ENCODE assay signal across 1 cellular context in the genomic region with DNA sequence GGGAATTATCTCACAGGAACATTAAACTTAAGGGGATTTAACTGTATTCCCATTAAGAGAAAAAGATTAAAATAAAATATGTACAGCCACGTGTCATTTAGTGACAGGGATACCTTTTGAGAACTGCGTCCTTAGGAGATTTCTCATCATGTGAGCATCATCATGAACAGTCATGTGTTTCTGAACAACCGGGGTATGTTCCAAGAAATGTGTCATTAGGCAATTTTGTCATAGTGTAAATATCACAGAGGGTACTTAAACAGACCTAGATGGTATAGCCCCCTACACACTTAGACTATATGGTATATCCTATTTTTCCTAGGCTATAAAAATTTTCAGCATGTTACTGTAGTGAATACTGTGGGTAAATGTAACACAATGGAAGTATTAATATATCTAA.
TF ChIP-seq lines count a peak whose summit lies in the region.

No MANE protein-coding gene starts in this region.

TF ChIP-seq in HEK293, 187 proteins besides CTCF, POLR2A, EP300 and RAD21 (continued from another document):
- TF ChIP-seq, protein P1, sequence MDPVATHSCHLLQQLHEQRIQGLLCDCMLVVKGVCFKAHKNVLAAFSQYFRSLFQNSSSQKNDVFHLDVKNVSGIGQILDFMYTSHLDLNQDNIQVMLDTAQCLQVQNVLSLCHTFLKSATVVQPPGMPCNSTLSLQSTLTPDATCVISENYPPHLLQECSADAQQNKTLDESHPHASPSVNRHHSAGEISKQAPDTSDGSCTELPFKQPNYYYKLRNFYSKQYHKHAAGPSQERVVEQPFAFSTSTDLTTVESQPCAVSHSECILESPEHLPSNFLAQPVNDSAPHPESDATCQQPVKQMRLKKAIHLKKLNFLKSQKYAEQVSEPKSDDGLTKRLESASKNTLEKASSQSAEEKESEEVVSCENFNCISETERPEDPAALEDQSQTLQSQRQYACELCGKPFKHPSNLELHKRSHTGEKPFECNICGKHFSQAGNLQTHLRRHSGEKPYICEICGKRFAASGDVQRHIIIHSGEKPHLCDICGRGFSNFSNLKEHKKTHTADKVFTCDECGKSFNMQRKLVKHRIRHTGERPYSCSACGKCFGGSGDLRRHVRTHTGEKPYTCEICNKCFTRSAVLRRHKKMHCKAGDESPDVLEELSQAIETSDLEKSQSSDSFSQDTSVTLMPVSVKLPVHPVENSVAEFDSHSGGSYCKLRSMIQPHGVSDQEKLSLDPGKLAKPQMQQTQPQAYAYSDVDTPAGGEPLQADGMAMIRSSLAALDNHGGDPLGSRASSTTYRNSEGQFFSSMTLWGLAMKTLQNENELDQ (tag by site-specific recombination; IDR thresholded peaks at IDR 0.05; ENCODE audit: low read depth), result no peak
TF ChIP-seq in HEK293: peak in this region for 4.
